Comparison of ENCODE assay signal across 8 cellular contexts in genomic region chr19:4403005-4403761, GRCh38. TPM values are rescaled to one million over a fixed set of nuclear protein-coding genes. Genes with fewer than 3 reads are reported as not detected.
DNase-seq lines count a peak whose midpoint lies in the region; ATAC-seq and TF ChIP-seq lines count a peak whose summit lies in the region.

No MANE protein-coding gene starts in this region.

- POLR2A ChIA-PET in CD4-positive, alpha-beta T cell (lab: Charles Lee), result interaction anchor here (0.8 to 3.3 kb wide), 4 partner anchors 33 to 135 kb away, joined by 3 to 33 read pairs (median 22); partner anchors contain the start of genes HDGFL2 and MPND

- no peak for DNase-seq in CD4-positive, alpha-beta T cell
- DNase-seq in MG63, result no peak
- peak; percentile 34 for DNase-seq in colonic mucosa
- no peak for DNase-seq in NCI-H146 treated with DMSO at 0.1 percent for 48 hours (lab: John Stamatoyannopoulos, UW; ENCODE audit: unreplicated experiment)
- no peak for DNase-seq in cerebellum (ENCODE audit: low spot score)
- no peak for DNase-seq in NCI-H345 (lab: John Stamatoyannopoulos, UW)

- H3K9ac ChIP-seq in colonic mucosa (ENCODE audit: low read depth in 2 of 2, low read length in 2 of 2), result peak overlapping the region; percentile 64 to 89

- intact Hi-C loops in CD4-positive, alpha-beta T cell (cut with DNase I, micrococcal nuclease), result loop anchor here (2.0 to 10.0 kb wide), 8 partner anchors 54 to 1222 kb away; partner anchors contain the start of genes EEF2 (in 1 of the 2), FEM1A (in 1 of the 2), MPND (in 1 of the 2) and PIAS4 (in 1 of the 2)
- intact Hi-C loops in colonic mucosa (cut with DNase I), result loop anchor here (10.0 kb wide), 1 partner anchor 52 kb away; the partner anchor contains the start of gene UBXN6

- peaks cover 13% of the 10 kb centered on the region for H3K4me1 ChIP-seq in colonic mucosa

- H3K9me3 ChIP-seq in CD4-positive, alpha-beta T cell (ENCODE audit: control insufficient read depth, low read length), result no peaks in the 10 kb centered on the region
- H3K9me3 ChIP-seq in MG63, result no peaks in the 10 kb centered on the region
- no peaks in the 10 kb centered on the region for H3K9me3 ChIP-seq in colonic mucosa

- H3K27ac ChIP-seq in CD4-positive, alpha-beta T cell (ENCODE audit: low read depth, low read length), result no peak overlapping the region
- H3K27ac ChIP-seq in colonic mucosa, result peak overlapping the region; percentile 47

- peak overlapping the region; percentile 76 for H3K4me3 ChIP-seq in MG63
- peak overlapping the region; percentile 96 for H3K4me3 ChIP-seq in colonic mucosa

- no peaks in the 10 kb centered on the region for H3K9me3 Mint-ChIP-seq in CD4-positive, alpha-beta T cell
- H3K9me3 Mint-ChIP-seq in nephron, result no peaks in the 10 kb centered on the region

- peaks cover 52% of the 10 kb centered on the region for H3K4me1 Mint-ChIP-seq in CD4-positive, alpha-beta T cell (ENCODE audit: low read depth)
- H3K4me1 Mint-ChIP-seq in nephron, result peaks cover 35% of the 10 kb centered on the region

- peak overlapping the region; percentile 86 for H3K4me3 Mint-ChIP-seq in CD4-positive, alpha-beta T cell
- H3K4me3 Mint-ChIP-seq in nephron, result peak overlapping the region; percentile 90 to 95 (median 93)

- TF ChIP-seq CTCF in CD4-positive, alpha-beta T cell (IDR thresholded peaks at IDR 0.05), result no peak
- no peak for TF ChIP-seq CTCF in colonic mucosa (IDR thresholded peaks at IDR 0.05)
- no peak for TF ChIP-seq CTCF in nephron (IDR thresholded peaks at IDR 0.05; ENCODE audit: unreplicated experiment in 3 of 3)

- H3K36me3 Mint-ChIP-seq in CD4-positive, alpha-beta T cell (ENCODE audit: low read depth), result peaks cover 16% of the 10 kb centered on the region
- peaks cover 3% of the 10 kb centered on the region for H3K36me3 Mint-ChIP-seq in nephron (ENCODE audit: low read depth)

- no peak for ATAC-seq in CD4-positive, alpha-beta T cell (ENCODE audit: poor library complexity)
- ATAC-seq in GM18520 (IDR thresholded peaks at IDR 0.05; ENCODE audit: unreplicated experiment), result no peak

- H3K27ac Mint-ChIP-seq in CD4-positive, alpha-beta T cell, result peak overlapping the region; percentile 69
- H3K27ac Mint-ChIP-seq in nephron, result peak overlapping the region in 2 of 3 experiments; percentile 43 to 46

- H3K27me3 Mint-ChIP-seq in CD4-positive, alpha-beta T cell, result no peaks in the 10 kb centered on the region
- no peaks in the 10 kb centered on the region for H3K27me3 Mint-ChIP-seq in nephron (ENCODE audit: low read depth)

- H3K36me3 ChIP-seq in MG63 (peaks cover 8% of the 10 kb centered on the region; the same call in 1 of the 2 replicates), colonic mucosa (no peaks in the 10 kb centered on the region)

- H3K27me3 ChIP-seq in CD4-positive, alpha-beta T cell (ENCODE audit: control insufficient read depth, insufficient read depth, low read length), result no peaks in the 10 kb centered on the region
- no peaks in the 10 kb centered on the region for H3K27me3 ChIP-seq in MG63
- H3K27me3 ChIP-seq in colonic mucosa, result no peaks in the 10 kb centered on the region

- CTCF ChIA-PET in CD4-positive, alpha-beta T cell (lab: Charles Lee), result interaction anchor here (1.3 to 3.2 kb wide), 2 partner anchors 34 to 35 kb away, joined by 3 to 63 read pairs; no protein-coding TSS in a partner anchor

RNA-seq across cellular contexts. Expression of gene CHAF1A, which starts 0.7 kb away (rescaled TPM):
- total RNA-seq in CD4-positive, alpha-beta T cell, result 10 to 100 TPM; 27.5 to 27.8 TPM
- 24.1 and 24.7 TPM in 2 replicates for total RNA-seq in MG63 (2014; rRNA removed; shearing (Covaris generic); ENCODE audit: low replicate concordance)
- 10 to 100 TPM; 15.6 to 53.2 TPM for total RNA-seq in colonic mucosa
- total RNA-seq in cerebellum, result 13.4 TPM

RNA-seq across cellular contexts. Expression of gene SH3GL1, which starts 2.8 kb away (rescaled TPM):
- total RNA-seq in CD4-positive, alpha-beta T cell, result 10 to 100 TPM; 39.3 to 40.9 TPM
- total RNA-seq in MG63 (2014; rRNA removed; shearing (Covaris generic); ENCODE audit: low replicate concordance), result 50.5 and 76.0 TPM in 2 replicates
- total RNA-seq in colonic mucosa, result 10 to 100 TPM; 54.0 to 66.6 TPM
- total RNA-seq in cerebellum, result 21.3 TPM

RNA-seq across cellular contexts. Expression of gene UBXN6, which starts 54.4 kb away (rescaled TPM):
- total RNA-seq in CD4-positive, alpha-beta T cell, result 10 to 100 TPM; 54.5 to 58.4 TPM
- total RNA-seq in MG63 (2014; rRNA removed; shearing (Covaris generic); ENCODE audit: low replicate concordance), result 58.0 and 107 TPM in 2 replicates
- total RNA-seq in colonic mucosa (10 to 100 TPM; 84.9 to 96.7 TPM), cerebellum (33.5 TPM)

RNA-seq across cellular contexts. Expression of gene MPND, which starts 59.8 kb away (rescaled TPM):
- 10 to 100 TPM; 10.3 to 11.0 TPM for total RNA-seq in CD4-positive, alpha-beta T cell
- total RNA-seq in MG63 (2014; rRNA removed; shearing (Covaris generic); ENCODE audit: low replicate concordance), result 0.52 and 4.4 TPM in 2 replicates
- total RNA-seq in colonic mucosa, result 10 to 100 TPM; 38.0 to 63.2 TPM
- total RNA-seq in cerebellum, result 11.3 TPM
